7 cellular contexts compared by ENCODE assay signal in genomic region chr12:85663631-85664030, GRCh38.
"Had no signal": no experiment of that assay in that cellular context is flagged by ENCODE, and none has a peak within 500 bp of the region (broad histone marks: within the 10 kb centered on the region; RNA-seq: fewer than 3 reads in every experiment).

No MANE protein-coding gene starts in this region.

- ATAC-seq: HepG2, K562 had no signal

- H3K4me3 ChIP-seq: K562 had no signal

- FAIRE-seq: HepG2, HTR-8/SVneo, K562 had no signal

- DNase-seq: IMR-90, KBM-7, KG1 had no signal

- H3K27ac ChIP-seq: HL-60 had no signal
